In the genomic region with DNA sequence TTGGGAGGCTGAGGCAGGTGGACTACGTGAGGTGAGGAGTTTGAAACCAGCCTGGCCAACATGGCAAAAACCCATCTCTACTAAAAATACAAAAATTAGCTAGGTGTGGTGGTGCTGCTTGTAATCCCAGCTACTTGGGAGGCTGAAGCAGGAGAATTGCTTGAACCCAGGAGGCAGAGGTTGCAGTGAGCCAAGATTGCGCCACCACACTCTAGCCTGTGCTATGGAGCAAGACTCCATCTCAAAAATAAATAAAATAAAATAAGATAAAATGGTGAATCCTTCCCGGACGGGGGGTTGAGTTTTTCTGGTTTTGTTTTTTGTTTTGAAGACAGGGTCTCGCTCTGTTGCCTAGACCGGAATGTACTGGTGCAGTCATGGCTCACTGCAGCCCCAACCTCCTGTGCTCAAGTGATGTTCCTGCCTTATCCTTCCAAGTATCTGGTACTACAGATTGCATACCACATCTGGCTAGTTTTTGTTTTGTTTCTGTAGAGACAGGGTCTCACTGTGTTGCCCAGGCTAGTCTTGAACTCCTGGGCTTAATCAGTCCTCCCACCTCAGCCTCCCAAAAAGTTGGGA, we compare ENCODE assay signal across 6 cellular contexts. TPM values are rescaled to one million over a fixed set of nuclear protein-coding genes. Genes with fewer than 3 reads are reported as not detected.
"Had no signal": no experiment of that assay in that cellular context is flagged by ENCODE, and none has a peak within 500 bp of the region (broad histone marks: within the 10 kb centered on the region; RNA-seq: fewer than 3 reads in every experiment).

No MANE protein-coding gene starts in this region.

RNA-seq across cellular contexts. Expression of a gene that starts 14.7 kb away (rescaled TPM):
- total RNA-seq: ascending aorta had no signal

RNA-seq across cellular contexts. Expression of a gene that starts 15.2 kb away (rescaled TPM):
- total RNA-seq: ascending aorta had no signal

RNA-seq across cellular contexts. Expression of a gene that starts 27.4 kb away (rescaled TPM):
- total RNA-seq: dermis blood vessel endothelial cell, foreskin keratinocyte, osteoblast, progenitor cell of endocrine pancreas, smooth muscle cell had no signal
- polyA plus RNA-seq: foreskin keratinocyte, smooth muscle cell had no signal
